In genomic region chr12:106188249-106188648, GRCh38 we compare ENCODE assay signal across 17 cellular contexts.
"Had no signal": no experiment of that assay in that cellular context is flagged by ENCODE, and none has a peak within 500 bp of the region (broad histone marks: within the 10 kb centered on the region; RNA-seq: fewer than 3 reads in every experiment).

No MANE protein-coding gene starts in this region.

- DNase-seq: activated CD4-positive, alpha-beta T cell treated with anti-CD3 and anti-CD28 coated beads, Interleukin-2, amount 50 U/mL, for 1 hour; activated CD4-positive, CD25-positive, alpha-beta regulatory T cell treated with anti-CD3 and anti-CD28 coated beads, Interleukin-2, amount 50 U/mL, for 72 hours; activated CD8-positive, alpha-beta memory T cell treated with anti-CD3 and anti-CD28 coated beads, Interleukin-2, amount 50 U/mL, for 4 hours; activated naive CD4-positive, alpha-beta T cell treated with anti-CD3 and anti-CD28 coated beads, Interleukin-2, amount 10 ng/mL, durations not matched to agents 7 days and 5 days; activated T-cell treated with anti-CD3 and anti-CD28 coated beads, Interleukin-2, amount 50 U/mL, for 4 hours; effector CD4-positive, alpha-beta T cell; islet precursor cell; left colon; natural killer cell; occipital lobe; stimulated activated CD4-positive, alpha-beta T cell treated with anti-CD3 and anti-CD28 coated beads, Interleukin-2, amount 100 ng/mL, for 24 hours; stimulated activated naive CD4-positive, alpha-beta T cell treated with Interleukin-2 at 50 U/mL for 16 hours had no signal

- H3K4me3 ChIP-seq: ascending aorta, coronary artery, lung, tibial nerve had no signal

- H3K27ac ChIP-seq: ascending aorta, coronary artery, tibial nerve had no signal

- ATAC-seq: activated T-cell treated with anti-CD3 and anti-CD28 coated beads, Interleukin-2, amount 50 U/mL, for 4 hours; esophagus mucosa; left colon; natural killer cell had no signal

- H3K9me3 ChIP-seq: ascending aorta, tibial nerve had no signal

- H3K36me3 ChIP-seq: ascending aorta, tibial nerve had no signal

- H3K4me1 ChIP-seq: ascending aorta had no signal

- H3K27me3 ChIP-seq: ascending aorta, tibial nerve had no signal
